Comparison of ENCODE assay signal across 1 cellular context in genomic region chr3:11611271-11611893, GRCh38.
TF ChIP-seq lines count a peak whose summit lies in the region.

No MANE protein-coding gene starts in this region.

TF ChIP-seq in H1, 55 proteins besides CTCF, POLR2A, EP300 and RAD21:
- TF ChIP-seq SUZ12 (IDR thresholded peaks at IDR 0.05; ENCODE audit: low read length) (no peak), CHD1 (IDR thresholded peaks at IDR 0.05; ENCODE audit: low read depth, low read length) (no peak), MAX (IDR thresholded peaks at IDR 0.05) (no peak), JUND (IDR thresholded peaks at IDR 0.05; ENCODE audit: low read length) (no peak)
TF ChIP-seq in H1: peak in this region for 0.
